Comparison of ENCODE assay signal across 1 cellular context in genomic region chr17:54945671-54946070, GRCh38.
TF ChIP-seq lines count a peak whose summit lies in the region.

No MANE protein-coding gene starts in this region.

TF ChIP-seq in K562, 482 proteins besides CTCF, POLR2A, EP300 and RAD21:
- TF ChIP-seq ARID1B (IDR thresholded peaks at IDR 0.05) (no peak), ZNF184 (CRISPR knock-in tag; IDR thresholded peaks at IDR 0.05) (no peak), ZBTB12 (CRISPR knock-in tag; IDR thresholded peaks at IDR 0.05) (no peak), NRF1 (conservative IDR thresholded peaks at IDR 0.05 in 1 of 2, IDR thresholded peaks at IDR 0.05 in 1 of 2) (no peak), ZNF316 (IDR thresholded peaks at IDR 0.05) (peak; percentile 46; the same call in 1 of the 2 replicates), ZNF146 (CRISPR knock-in tag; IDR thresholded peaks at IDR 0.05; ENCODE audit: unreplicated experiment) (no peak)
